In the genomic region with DNA sequence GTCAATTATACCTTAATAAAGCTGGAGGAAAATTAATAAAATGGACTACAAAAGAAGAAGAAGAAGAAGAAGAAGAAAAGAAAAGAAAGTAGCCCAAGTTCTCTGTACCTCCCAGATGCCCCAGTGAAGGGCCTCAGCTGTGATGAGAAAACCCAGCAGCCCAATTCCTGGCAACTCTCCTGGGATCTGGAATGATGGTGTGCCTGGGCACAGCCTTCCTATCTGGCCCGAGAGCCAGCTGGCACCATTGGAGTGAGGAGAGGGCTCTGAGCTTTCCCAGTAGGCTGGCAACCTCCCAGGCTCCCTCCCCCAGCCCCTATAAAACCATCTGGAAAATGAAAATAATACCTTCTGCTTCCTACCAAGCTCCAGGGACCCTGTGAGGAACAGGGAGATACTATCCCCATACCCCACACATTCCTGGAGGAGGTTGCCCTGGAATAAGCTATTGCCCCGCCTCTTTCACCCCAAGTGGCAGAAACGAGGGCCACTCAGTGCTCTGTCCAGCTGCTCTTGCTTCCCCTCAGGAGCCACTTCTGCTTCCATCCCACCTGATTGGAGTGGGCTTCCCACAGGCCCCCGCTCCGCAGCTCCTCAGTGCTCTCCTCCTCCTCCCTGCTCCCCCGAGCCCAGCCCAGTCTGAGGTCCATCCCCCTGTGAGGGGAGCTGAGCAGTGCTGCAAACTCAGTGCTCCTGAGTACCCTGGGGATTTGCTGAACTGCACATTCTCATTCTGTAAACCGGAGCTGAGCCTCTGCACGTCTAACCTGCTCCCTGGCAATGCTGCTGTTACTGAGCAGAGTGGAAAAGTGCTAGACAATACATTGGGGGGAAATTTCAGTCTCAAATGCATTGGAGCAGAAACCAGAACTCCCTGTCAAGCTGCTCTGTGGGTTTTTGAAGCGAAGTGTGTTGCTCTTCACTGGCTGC, we compare ENCODE assay signal across 7 cellular contexts.
DNase-seq lines count a peak whose midpoint lies in the region; ATAC-seq and TF ChIP-seq lines count a peak whose summit lies in the region.

No MANE protein-coding gene starts in this region.

- no peak for TF ChIP-seq CTCF in fibroblast of the aortic adventitia (IDR thresholded peaks at IDR 0.05; ENCODE audit: insufficient read depth, low read length)

- DNase-seq in NCI-H1092 treated with DMSO at 0.1 percent for 48 hours (lab: John Stamatoyannopoulos, UW) (peak; percentile 91), fibroblast of the aortic adventitia (ENCODE audit: low read depth) (peak; percentile 30), retina (peak; percentile 59), DMS153 treated with DMSO at 0.1 percent for 48 hours (lab: John Stamatoyannopoulos, UW; ENCODE audit: unreplicated experiment) (no peak), NCI-H82 (lab: John Stamatoyannopoulos, UW) (no peak), NCI-H82 treated with DMSO at 0.1 percent for 48 hours (lab: John Stamatoyannopoulos, UW; ENCODE audit: unreplicated experiment) (no peak)

- H3K4me3 ChIP-seq in fibroblast of the aortic adventitia (ENCODE audit: low read depth, low read length): no peak overlapping the region

- peak; percentile 49 for ATAC-seq in GM21528 (IDR thresholded peaks at IDR 0.05; ENCODE audit: low FRiP score, unreplicated experiment)

Comparison
In these comparisons a context has a peak if more than half of its experiments do, and no peak if none do; other contexts are left out.
1. DNase-seq: peak in NCI-H1092 treated with DMSO at 0.1 percent for 48 hours (single experiment), fibroblast of the aortic adventitia (single experiment) and retina (single experiment); none in DMS153 treated with DMSO at 0.1 percent for 48 hours (single experiment), NCI-H82 (single experiment) and NCI-H82 treated with DMSO at 0.1 percent for 48 hours (single experiment).